In the genomic region with DNA sequence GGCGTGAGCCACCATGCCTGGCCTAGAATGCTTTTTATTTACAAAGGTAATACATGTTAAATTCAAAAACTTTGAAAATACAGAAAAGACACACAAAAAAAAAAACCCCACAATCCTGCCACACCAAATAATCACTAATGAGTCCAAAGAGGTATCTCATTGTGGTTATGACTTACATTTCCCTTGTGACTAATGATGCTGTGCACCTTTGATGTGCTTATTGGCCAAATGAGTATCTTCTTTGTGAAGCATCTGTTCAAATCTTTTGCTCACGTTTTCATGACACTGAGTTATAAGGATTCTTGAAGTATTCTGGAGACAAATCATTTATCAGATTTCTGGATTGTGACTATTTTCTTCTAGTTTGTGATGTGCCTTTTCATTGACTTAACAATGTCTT, we compare ENCODE assay signal across 1 cellular context.
TF ChIP-seq lines count a peak whose summit lies in the region.

No MANE protein-coding gene starts in this region.

TF ChIP-seq in GM12878, 131 proteins besides CTCF, POLR2A, EP300 and RAD21:
- TF ChIP-seq RFX5 (IDR thresholded peaks at IDR 0.05; ENCODE audit: low read depth, low read length) (peak; percentile 38; the same call in 1 of the 2 replicates), GATAD2B (conservative IDR thresholded peaks at IDR 0.05; ENCODE audit: low read depth) (no peak)
- TF ChIP-seq, protein P1, sequence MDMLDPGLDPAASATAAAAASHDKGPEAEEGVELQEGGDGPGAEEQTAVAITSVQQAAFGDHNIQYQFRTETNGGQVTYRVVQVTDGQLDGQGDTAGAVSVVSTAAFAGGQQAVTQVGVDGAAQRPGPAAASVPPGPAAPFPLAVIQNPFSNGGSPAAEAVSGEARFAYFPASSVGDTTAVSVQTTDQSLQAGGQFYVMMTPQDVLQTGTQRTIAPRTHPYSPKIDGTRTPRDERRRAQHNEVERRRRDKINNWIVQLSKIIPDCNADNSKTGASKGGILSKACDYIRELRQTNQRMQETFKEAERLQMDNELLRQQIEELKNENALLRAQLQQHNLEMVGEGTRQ (IDR thresholded peaks at IDR 0.05; ENCODE audit: borderline replicate concordance, low read depth, low read length), result no peak
